Comparison of ENCODE assay signal across 9 cellular contexts in genomic region chr16:77043076-77043475, GRCh38.
DNase-seq lines count a peak whose midpoint lies in the region; ATAC-seq and TF ChIP-seq lines count a peak whose summit lies in the region.
"Had no signal": no experiment of that assay in that cellular context is flagged by ENCODE, and none has a peak within 500 bp of the region (broad histone marks: within the 10 kb centered on the region; RNA-seq: fewer than 3 reads in every experiment).

No MANE protein-coding gene starts in this region.

- H3K36me3 Mint-ChIP-seq in activated naive CD4-positive, alpha-beta T cell treated with anti-CD3 and anti-CD28 coated beads, Interleukin-2, amount 50 U/mL, for 72 hours: no peaks in the 10 kb centered on the region

- H3K4me2 ChIP-seq in mesenchymal stem cell (ENCODE audit: low read length, poor library complexity, severe bottlenecking): no peak overlapping the region

- no peak for ATAC-seq in activated naive CD4-positive, alpha-beta T cell treated with anti-CD3 and anti-CD28 coated beads, Interleukin-2, amount 50 U/mL, for 72 hours

- no peak overlapping the region for H2BK5ac ChIP-seq in mesenchymal stem cell (ENCODE audit: low read depth, low read length, poor library complexity, severe bottlenecking)

- H3K4me1 ChIP-seq in mesenchymal stem cell (ENCODE audit: control insufficient read depth, insufficient read depth, low read depth, low read length): no peaks in the 10 kb centered on the region
- H3K4me1 ChIP-seq in ascending aorta: no peaks in the 10 kb centered on the region

- no peaks in the 10 kb centered on the region for H3K36me3 ChIP-seq in mesenchymal stem cell (ENCODE audit: control insufficient read depth in 1 of 2, insufficient read depth in 2 of 2, low read depth in 1 of 2, low read length in 2 of 2)
- no peaks in the 10 kb centered on the region for H3K36me3 ChIP-seq in ascending aorta

- H3K9me3 ChIP-seq in mesenchymal stem cell (ENCODE audit: control insufficient read depth, low read length) (no peaks in the 10 kb centered on the region), ascending aorta (no peaks in the 10 kb centered on the region)

- whole genome bisulfite sequencing in mesenchymal stem cell: 86% methylated on average over 1 of the region's 1 CpG

- H3K27me3 ChIP-seq in mesenchymal stem cell (ENCODE audit: control insufficient read depth in 1 of 2, insufficient read depth in 1 of 2, low read length in 2 of 2): no peaks in the 10 kb centered on the region
- no peaks in the 10 kb centered on the region for H3K27me3 ChIP-seq in ascending aorta

- DNase-seq in GM10248 (ENCODE audit: extremely low spot score) (no peak), NCI-H1417 (lab: John Stamatoyannopoulos, UW) (peak; percentile 5 to 77 (median 40)), mesenchymal stem cell (peak; percentile 5), ascending aorta (ENCODE audit: low spot score in 2 of 2) (no peak), GM20000 (ENCODE audit: low spot score) (no peak), middle frontal gyrus (ENCODE audit: extremely low spot score, low spot score) (no peak)
- DNase-seq in activated naive CD4-positive, alpha-beta T cell treated with anti-CD3 and anti-CD28 coated beads, Interleukin-2, amount 50 U/mL, for 72 hours (ENCODE audit: low spot score in 2 of 2): no peak
- DNase-seq: dorsolateral prefrontal cortex had no signal

- no peak overlapping the region for H2BK12ac ChIP-seq in mesenchymal stem cell (ENCODE audit: low read length in 2 of 2)

- TF ChIP-seq CTCF in GM10248 (IDR thresholded peaks at IDR 0.05; ENCODE audit: control extremely low read depth, extremely low read depth, low read depth, missing control alignments) (peak; percentile 21), VCaP (conservative IDR thresholded peaks at IDR 0.05) (peak; percentile 36; the same call in 1 of the 2 replicates), ascending aorta (IDR thresholded peaks at IDR 0.05) (no peak), GM20000 (IDR thresholded peaks at IDR 0.05; ENCODE audit: extremely low read depth, missing control alignments) (no peak)

- no peak overlapping the region for H3K23ac ChIP-seq in mesenchymal stem cell (ENCODE audit: low read length in 2 of 2)

- H3K18ac ChIP-seq in mesenchymal stem cell (ENCODE audit: low read depth in 1 of 2, low read length in 2 of 2): no peak overlapping the region

- H3K4me3 ChIP-seq in mesenchymal stem cell (ENCODE audit: insufficient read depth in 1 of 2, low read depth in 1 of 2, low read length in 2 of 2) (no peak overlapping the region), ascending aorta (no peak overlapping the region)
- H3K4me3 ChIP-seq: dorsolateral prefrontal cortex had no signal

- CTCF ChIA-PET in GM10248 (lab: Yijun Ruan, JAX): interaction anchor here (2.7 kb wide), 1 partner anchor 10 kb away, joined by 10 read pairs; no protein-coding TSS in a partner anchor

- no peak overlapping the region for H3K9ac ChIP-seq in mesenchymal stem cell (ENCODE audit: low read length)

- no peak overlapping the region for H3K27ac Mint-ChIP-seq in activated naive CD4-positive, alpha-beta T cell treated with anti-CD3 and anti-CD28 coated beads, Interleukin-2, amount 50 U/mL, for 72 hours

- no peak overlapping the region for H3K4ac ChIP-seq in mesenchymal stem cell (ENCODE audit: low read depth in 1 of 2, low read length in 2 of 2)

- H3K14ac ChIP-seq in mesenchymal stem cell (ENCODE audit: low read length in 2 of 2): no peak overlapping the region

- no peak overlapping the region for H3K27ac ChIP-seq in VCaP
- no peak overlapping the region for H3K27ac ChIP-seq in mesenchymal stem cell (ENCODE audit: low read length, poor library complexity, severe bottlenecking)
- H3K27ac ChIP-seq in ascending aorta: no peak overlapping the region
- H3K27ac ChIP-seq: dorsolateral prefrontal cortex had no signal

- H2BK120ac ChIP-seq in mesenchymal stem cell (ENCODE audit: low read depth, low read length): no peak overlapping the region

- no peaks in the 10 kb centered on the region for H3K9me3 Mint-ChIP-seq in activated naive CD4-positive, alpha-beta T cell treated with anti-CD3 and anti-CD28 coated beads, Interleukin-2, amount 50 U/mL, for 72 hours

- no peak overlapping the region for H4K8ac ChIP-seq in mesenchymal stem cell (ENCODE audit: low read length)

- intact Hi-C loops in ascending aorta (cut with DNase I): no loop called here

- no peak overlapping the region for H2AFZ ChIP-seq in mesenchymal stem cell (ENCODE audit: low read depth, low read length)

- H2AK5ac ChIP-seq in mesenchymal stem cell (ENCODE audit: low read length, severe bottlenecking): no peak overlapping the region

- no peak overlapping the region for H2BK15ac ChIP-seq in mesenchymal stem cell (ENCODE audit: low read depth, poor library complexity, severe bottlenecking)

- no peak overlapping the region for H4K91ac ChIP-seq in mesenchymal stem cell (ENCODE audit: low read length)

- H3K79me1 ChIP-seq in mesenchymal stem cell (replicated peaks; ENCODE audit: low read length, poor library complexity, severe bottlenecking): no peaks in the 10 kb centered on the region

- POLR2A ChIA-PET in GM10248 (lab: Yijun Ruan, JAX): no interaction called here

Comparison
In these comparisons a context has a peak if more than half of its experiments do, and no peak if none do; other contexts are left out.
1. DNase-seq: peak in NCI-H1417 (3 of 3) and mesenchymal stem cell (single experiment); none in GM10248 (single experiment), ascending aorta (0 of 2), GM20000 (single experiment), middle frontal gyrus (single experiment) and activated naive CD4-positive, alpha-beta T cell treated with anti-CD3 and anti-CD28 coated beads, Interleukin-2, amount 50 U/mL, for 72 hours (0 of 2).
2. CTCF ChIP-seq: peak in GM10248 (single experiment) and VCaP (single experiment); none in ascending aorta (0 of 3) and GM20000 (single experiment).